In the genomic region with DNA sequence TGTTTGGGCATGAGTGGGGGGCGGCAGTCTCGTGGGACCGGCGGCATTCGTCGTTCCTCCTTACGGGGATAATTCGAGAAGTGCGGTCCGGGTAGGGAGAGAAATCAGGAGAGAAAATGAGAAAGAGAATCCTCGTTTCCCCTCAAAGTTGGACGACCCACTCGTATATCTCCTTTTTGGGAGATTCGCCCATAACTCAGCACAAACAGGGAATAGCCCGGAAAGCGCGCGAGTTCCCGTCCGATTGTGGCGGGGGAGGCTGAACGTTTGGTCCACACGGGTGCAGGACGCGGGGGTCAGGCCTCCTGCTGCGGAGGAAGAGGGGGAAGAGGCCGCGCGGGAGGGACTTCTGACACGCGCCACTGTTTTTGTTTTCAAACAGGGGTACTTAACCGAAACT, we compare ENCODE assay signal across 8 cellular contexts. TPM values are rescaled to one million over a fixed set of nuclear protein-coding genes. Genes with fewer than 3 reads are reported as not detected.
DNase-seq lines count a peak whose midpoint lies in the region; ATAC-seq, FAIRE-seq and TF ChIP-seq lines count a peak whose summit lies in the region.

No MANE protein-coding gene starts in this region.

- no peaks in the 10 kb centered on the region for H3K79me2 ChIP-seq in GM12878 (ENCODE audit: control insufficient read depth, insufficient read depth, low read length)

- BruUV-seq in GM12878 (replicated peaks; lab: Mats Ljungman, UMichigan) = no TSS peak

- FAIRE-seq in GM12878 (lab: Jason Lieb, UNC) = no peak

- CTCF ChIA-PET in GM12878 (lab: Yijun Ruan, JAX) = no interaction called here

- TF ChIP-seq CTCF in GM12878 (IDR thresholded peaks at IDR 0.05 in 2 of 3, conservative IDR thresholded peaks at IDR 0.05 in 1 of 3; ENCODE audit: control insufficient read depth in 2 of 3, extremely low read depth in 1 of 3, insufficient read depth in 1 of 3, low read depth in 3 of 3, low read length in 3 of 3) (no peak), suprapubic skin (IDR thresholded peaks at IDR 0.05) (no peak)

- H3K4me1 Mint-ChIP-seq in activated T-cell treated with anti-CD3 and anti-CD28 coated beads, Interleukin-2, amount 50 U/mL, for 4 hours (ENCODE audit: low read depth) = peaks cover 12% of the 10 kb centered on the region

- H3K27ac ChIP-seq in GM12878 (ENCODE audit: control insufficient read depth, insufficient read depth) (no peak overlapping the region), layer of hippocampus (ENCODE audit: low read depth, low read length) (peak overlapping the region; percentile 53), suprapubic skin (no peak overlapping the region)

- H3K9me3 Mint-ChIP-seq in activated T-cell treated with anti-CD3 and anti-CD28 coated beads, Interleukin-2, amount 50 U/mL, for 4 hours = no peaks in the 10 kb centered on the region

- H3K4me1 ChIP-seq in GM12878 (ENCODE audit: control insufficient read depth, insufficient read depth, low read length) (no peaks in the 10 kb centered on the region), suprapubic skin (peaks cover 11% of the 10 kb centered on the region)

- H3K36me3 ChIP-seq in GM12878 (ENCODE audit: control insufficient read depth in 2 of 2, insufficient read depth in 2 of 2, low read length in 1 of 2) (no peaks in the 10 kb centered on the region), suprapubic skin (no peaks in the 10 kb centered on the region)

- no peaks in the 10 kb centered on the region for H4K20me1 ChIP-seq in GM12878 (ENCODE audit: control insufficient read depth, insufficient read depth)

- H3K4me3 ChIP-seq in GM12878 (peak overlapping the region; percentile 75), suprapubic skin (peak overlapping the region; percentile 76)

- POLR2A ChIA-PET in GM12878 (lab: Charles Lee) = no interaction called here

- peak overlapping the region; percentile 16; the same call in 1 of the 2 replicates for H3K9ac ChIP-seq in GM12878 (ENCODE audit: control insufficient read depth, insufficient read depth, low read length)

- H3K9me3 ChIP-seq in GM12878 (replicated peaks; ENCODE audit: control insufficient read depth, insufficient read depth, low read length) = no peaks in the 10 kb centered on the region
- H3K9me3 ChIP-seq in suprapubic skin = no peaks in the 10 kb centered on the region

- SMC1A ChIA-PET in GM12878 (lab: Charles Lee; ENCODE audit: uncharacterized antibody, unreplicated experiment) = no interaction called here

- H3K4me3 Mint-ChIP-seq in activated T-cell treated with anti-CD3 and anti-CD28 coated beads, Interleukin-2, amount 50 U/mL, for 4 hours = peak overlapping the region; percentile 62

- TF ChIP-seq POLR2A in GM12878 (IDR thresholded peaks at IDR 0.05; ENCODE audit: low read depth, low read length) (no peak), suprapubic skin (IDR thresholded peaks at IDR 0.05) (no peak)

- no peaks in the 10 kb centered on the region for H3K36me3 Mint-ChIP-seq in activated T-cell treated with anti-CD3 and anti-CD28 coated beads, Interleukin-2, amount 50 U/mL, for 4 hours (ENCODE audit: insufficient read depth)

- RAD21 ChIA-PET in GM12878 (lab: Charles Lee; ENCODE audit: unreplicated experiment) = no interaction called here

- no peak for TF ChIP-seq EP300 in GM12878 (IDR thresholded peaks at IDR 0.05; ENCODE audit: borderline replicate concordance in 1 of 2, control insufficient read depth in 1 of 2, low read depth in 2 of 2, low read length in 2 of 2)
- no peak for TF ChIP-seq EP300 in suprapubic skin (IDR thresholded peaks at IDR 0.05)

- H3K4me2 ChIP-seq in GM12878 (ENCODE audit: control insufficient read depth, insufficient read depth) = peak overlapping the region; percentile 88

- ATAC-seq in activated T-cell treated with anti-CD3 and anti-CD28 coated beads, Interleukin-2, amount 50 U/mL, for 4 hours = no peak
- ATAC-seq in GM12878 (no peak), GM21717 (IDR thresholded peaks at IDR 0.05; ENCODE audit: unreplicated experiment) (no peak), left lobe of liver (no peak)

- no peak for DNase-seq in activated T-cell treated with anti-CD3 and anti-CD28 coated beads, Interleukin-2, amount 50 U/mL, for 4 hours
- DNase-seq in activated T-cell treated with anti-CD3 and anti-CD28 coated beads for 4 hours (no peak), GM12878 (ENCODE audit: low read depth, low spot score) (no peak), suprapubic skin (ENCODE audit: low spot score in 2 of 2) (no peak), left lobe of liver (ENCODE audit: low spot score) (no peak)
- no peak for DNase-seq in effector CD8-positive, alpha-beta T cell (lab: John Stamatoyannopoulos, UW)

- intact Hi-C loops in GM12878 (cut with micrococcal nuclease; ENCODE audit: unreplicated experiment) = no loop called here

- TF ChIP-seq RAD21 in GM12878 (IDR thresholded peaks at IDR 0.05; ENCODE audit: insufficient read depth, low read depth, low read length) = no peak

- in situ Hi-C loops in GM12878 (cut with MboI) = no loop called here

- H3K27me3 ChIP-seq in GM12878 (replicated peaks in 1 of 2; ENCODE audit: control insufficient read depth in 2 of 2, insufficient read depth in 2 of 2, low read length in 1 of 2) (peaks cover 2 to 18% of the 10 kb centered on the region in 2 experiments; a peak in 3 of 4 replicates), layer of hippocampus (ENCODE audit: control insufficient read depth, insufficient read depth, low read length) (no peaks in the 10 kb centered on the region), suprapubic skin (peaks cover 11% of the 10 kb centered on the region)

- H3K27me3 Mint-ChIP-seq in activated T-cell treated with anti-CD3 and anti-CD28 coated beads, Interleukin-2, amount 50 U/mL, for 4 hours (ENCODE audit: low read depth) = peaks cover 68% of the 10 kb centered on the region

- WGBS in GM12878 (ENCODE audit: insufficient coverage, insufficient replicate concordance, low lambda C conversion rate, missing lambda C conversion rate) = 24% methylated on average over 29 of the region's 32 CpGs
- 10% methylated on average over 32 of the region's 32 CpGs for WGBS in suprapubic skin

- H2AFZ ChIP-seq in GM12878 (ENCODE audit: control insufficient read depth, low read depth, low read length) = peak overlapping the region; percentile 61

TF ChIP-seq in GM12878, 131 proteins besides CTCF, POLR2A, EP300 and RAD21:
- TF ChIP-seq SUZ12 (IDR thresholded peaks at IDR 0.05; ENCODE audit: unreplicated experiment) = peak; percentile 25
- no peak for TF ChIP-seq ETV6 (conservative IDR thresholded peaks at IDR 0.05 in 1 of 2, IDR thresholded peaks at IDR 0.05 in 1 of 2; ENCODE audit: borderline replicate concordance in 1 of 2, low read depth in 1 of 2)

RNA-seq across cellular contexts. Expression of gene POPDC3, which starts 42.4 kb away (rescaled TPM):
- total RNA-seq in activated T-cell treated with anti-CD3 and anti-CD28 coated beads, Interleukin-2, amount 50 U/mL, for 4 hours = not detected
- total RNA-seq in GM12878 (2013; cell fraction: nucleolus; rRNA removed) = not detected in 2 replicates
- not detected in 2 replicates for total RNA-seq in GM12878 (2014; rRNA removed)
- not detected in 2 replicates for total RNA-seq in GM12878 (2014; rRNA removed; fragmentation: Illumina TruSeq; extraction: Trizol)
- total RNA-seq in GM12878 (2021) = not detected in 2 replicates
- not detected for polyA plus RNA-seq in GM12878 (2011; ENCODE audit: low read depth)
- polyA plus RNA-seq in GM12878 (2011; rRNA removed) = 1.6 TPM in 2 replicates
- 0.52 and 1.5 TPM in 2 replicates for polyA plus RNA-seq in GM12878 (2011; cell fraction: cytosol; rRNA removed)
- polyA plus RNA-seq in GM12878 (2011; cell fraction: nucleus; rRNA removed) = 0.73 and 0.96 TPM in 2 replicates
- polyA plus RNA-seq in GM12878 (2012) = 0.28 TPM in 1 of 2 replicates, not detected in the other
- polyA plus RNA-seq in GM12878 (2014; fragmentation: Illumina TruSeq; extraction: Trizol) = not detected in 2 replicates
- not detected for polyA plus RNA-seq in GM12878 (2014; fragmentation: Nextera tagmentation; extraction: Ambion mirVana)
- polyA plus RNA-seq in GM12878 (2014; rRNA removed) = not detected in 2 replicates
- not detected for polyA plus RNA-seq in GM12878 (2016; fragmentation: Nextera tagmentation; extraction: Ambion mirVana)
- 0.66 and 0.98 TPM in 2 replicates for polyA minus RNA-seq in GM12878 (2011; rRNA and poly(A)+ RNA removed)
- polyA minus RNA-seq in GM12878 (2011; cell fraction: cytosol; rRNA and poly(A)+ RNA removed) = not detected in 2 replicates
- not detected in 2 replicates for polyA minus RNA-seq in GM12878 (2011; cell fraction: nucleus; rRNA and poly(A)+ RNA removed)
- not detected for total RNA-seq in suprapubic skin
- not detected for total RNA-seq in left lobe of liver
